Comparison of ENCODE assay signal across 1 cellular context in the genomic region with DNA sequence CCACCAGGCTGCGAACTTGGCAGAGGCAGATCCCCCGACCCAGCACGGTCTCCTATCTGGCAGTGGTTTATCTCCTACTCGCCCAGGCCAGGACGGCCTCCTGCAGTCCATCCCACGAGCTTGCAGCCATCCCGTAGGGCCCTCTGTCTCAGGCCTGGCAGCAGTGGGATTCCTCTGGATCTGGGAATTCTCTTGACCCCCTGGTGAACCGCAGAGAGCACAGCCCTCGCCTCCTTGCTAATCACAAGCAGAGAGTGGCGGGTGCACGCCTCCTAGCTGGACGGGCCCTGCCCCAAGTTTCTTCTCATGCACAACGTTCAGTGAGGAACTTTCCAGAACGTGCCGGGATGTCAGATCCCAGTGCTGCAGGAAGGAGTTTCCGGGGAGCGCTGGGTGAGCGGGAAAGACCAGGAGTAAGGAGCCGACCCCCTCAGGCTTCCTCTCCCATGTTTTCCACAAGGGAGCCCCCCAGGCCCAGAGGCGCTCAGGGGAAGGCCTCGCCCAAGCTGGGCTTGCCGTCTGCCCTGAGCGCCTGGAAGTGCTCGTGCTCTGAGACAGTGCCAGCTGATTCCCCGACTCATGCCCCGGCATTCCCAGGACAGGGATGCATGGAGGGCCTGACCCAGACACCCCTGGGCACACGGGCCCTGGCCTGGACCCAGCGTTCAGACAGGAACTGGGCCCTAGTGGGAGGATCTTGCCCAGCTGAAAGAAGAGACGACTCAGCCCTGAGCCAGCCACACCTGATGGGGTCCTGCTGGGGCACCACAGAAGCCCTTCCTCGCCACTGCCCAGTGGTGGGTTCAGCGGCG.
TF ChIP-seq lines count a peak whose summit lies in the region.

No MANE protein-coding gene starts in this region.

TF ChIP-seq in HepG2, 621 proteins besides CTCF, POLR2A, EP300 and RAD21:
- TF ChIP-seq HNF1B (CRISPR knock-in tag; IDR thresholded peaks at IDR 0.05) (no peak), ZNF879 (CRISPR knock-in tag; IDR thresholded peaks at IDR 0.05) (no peak), ZNF10 (CRISPR knock-in tag; IDR thresholded peaks at IDR 0.05; ENCODE audit: borderline replicate concordance, low read depth) (no peak), ZNF558 (CRISPR knock-in tag; IDR thresholded peaks at IDR 0.05; ENCODE audit: borderline replicate concordance) (no peak), SMARCC2 (IDR thresholded peaks at IDR 0.05) (no peak), ZNF124 (CRISPR knock-in tag; IDR thresholded peaks at IDR 0.05) (no peak)
- TF ChIP-seq, protein P1, sequence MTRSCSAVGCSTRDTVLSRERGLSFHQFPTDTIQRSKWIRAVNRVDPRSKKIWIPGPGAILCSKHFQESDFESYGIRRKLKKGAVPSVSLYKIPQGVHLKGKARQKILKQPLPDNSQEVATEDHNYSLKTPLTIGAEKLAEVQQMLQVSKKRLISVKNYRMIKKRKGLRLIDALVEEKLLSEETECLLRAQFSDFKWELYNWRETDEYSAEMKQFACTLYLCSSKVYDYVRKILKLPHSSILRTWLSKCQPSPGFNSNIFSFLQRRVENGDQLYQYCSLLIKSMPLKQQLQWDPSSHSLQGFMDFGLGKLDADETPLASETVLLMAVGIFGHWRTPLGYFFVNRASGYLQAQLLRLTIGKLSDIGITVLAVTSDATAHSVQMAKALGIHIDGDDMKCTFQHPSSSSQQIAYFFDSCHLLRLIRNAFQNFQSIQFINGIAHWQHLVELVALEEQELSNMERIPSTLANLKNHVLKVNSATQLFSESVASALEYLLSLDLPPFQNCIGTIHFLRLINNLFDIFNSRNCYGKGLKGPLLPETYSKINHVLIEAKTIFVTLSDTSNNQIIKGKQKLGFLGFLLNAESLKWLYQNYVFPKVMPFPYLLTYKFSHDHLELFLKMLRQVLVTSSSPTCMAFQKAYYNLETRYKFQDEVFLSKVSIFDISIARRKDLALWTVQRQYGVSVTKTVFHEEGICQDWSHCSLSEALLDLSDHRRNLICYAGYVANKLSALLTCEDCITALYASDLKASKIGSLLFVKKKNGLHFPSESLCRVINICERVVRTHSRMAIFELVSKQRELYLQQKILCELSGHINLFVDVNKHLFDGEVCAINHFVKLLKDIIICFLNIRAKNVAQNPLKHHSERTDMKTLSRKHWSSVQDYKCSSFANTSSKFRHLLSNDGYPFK (CRISPR knock-in tag; IDR thresholded peaks at IDR 0.05; ENCODE audit: borderline replicate concordance), result no peak
- TF ChIP-seq, protein P2, sequence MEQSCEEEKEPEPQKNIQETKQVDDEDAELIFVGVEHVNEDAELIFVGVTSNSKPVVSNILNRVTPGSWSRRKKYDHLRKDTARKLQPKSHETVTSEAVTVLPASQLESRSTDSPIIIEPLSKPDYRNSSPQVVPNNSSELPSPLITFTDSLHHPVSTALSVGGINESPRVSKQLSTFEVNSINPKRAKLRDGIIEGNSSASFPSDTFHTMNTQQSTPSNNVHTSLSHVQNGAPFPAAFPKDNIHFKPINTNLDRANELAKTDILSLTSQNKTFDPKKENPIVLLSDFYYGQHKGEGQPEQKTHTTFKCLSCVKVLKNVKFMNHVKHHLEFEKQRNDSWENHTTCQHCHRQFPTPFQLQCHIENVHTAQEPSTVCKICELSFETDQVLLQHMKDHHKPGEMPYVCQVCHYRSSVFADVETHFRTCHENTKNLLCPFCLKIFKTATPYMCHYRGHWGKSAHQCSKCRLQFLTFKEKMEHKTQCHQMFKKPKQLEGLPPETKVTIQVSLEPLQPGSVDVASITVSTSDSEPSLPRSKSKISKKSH (CRISPR knock-in tag; IDR thresholded peaks at IDR 0.05; ENCODE audit: borderline replicate concordance), result no peak
TF ChIP-seq in HepG2: peak in this region for 0.
